In genomic region chr10:4903675-4904074, GRCh38 we compare ENCODE assay signal across 1 cellular context. TPM values are rescaled to one million over a fixed set of nuclear protein-coding genes. Genes with fewer than 3 reads are reported as not detected.
"Had no signal": no experiment of that assay in that cellular context is flagged by ENCODE, and none has a peak within 500 bp of the region (broad histone marks: within the 10 kb centered on the region; RNA-seq: fewer than 3 reads in every experiment).

No MANE protein-coding gene starts in this region.

RNA-seq across cellular contexts. Expression of gene AKR1C1, which starts 59.5 kb away (rescaled TPM):
- polyA plus RNA-seq: immature natural killer cell had no signal
